ENCODE assay signal across 16 cellular contexts in genomic region chr18:77168666-77169358, GRCh38. TPM values are rescaled to one million over a fixed set of nuclear protein-coding genes. Genes with fewer than 3 reads are reported as not detected.
DNase-seq lines count a peak whose midpoint lies in the region; ATAC-seq and TF ChIP-seq lines count a peak whose summit lies in the region.
"Had no signal": no experiment of that assay in that cellular context is flagged by ENCODE, and none has a peak within 500 bp of the region (broad histone marks: within the 10 kb centered on the region; RNA-seq: fewer than 3 reads in every experiment).

No MANE protein-coding gene starts in this region.

- no peaks in the 10 kb centered on the region for H3K9me3 ChIP-seq in heart left ventricle
- H3K9me3 ChIP-seq in thyroid gland, result no peaks in the 10 kb centered on the region

- TF ChIP-seq POLR2A in heart left ventricle (IDR thresholded peaks at IDR 0.05) (no peak), thyroid gland (IDR thresholded peaks at IDR 0.05) (no peak)

- H3K27me3 ChIP-seq in heart left ventricle, result peaks cover 0 to 14% (median 0%) of the 10 kb centered on the region in 9 donors
- H3K27me3 ChIP-seq in thyroid gland, result no peaks in the 10 kb centered on the region

- no peak for TF ChIP-seq CTCF in heart left ventricle (IDR thresholded peaks at IDR 0.05)
- TF ChIP-seq CTCF in thyroid gland (IDR thresholded peaks at IDR 0.05), result no peak

- WGBS in heart left ventricle, 4 donors, result 77 to 91% (median 81%) methylated on average over 17 to 19 of the region's 19 CpGs
- WGBS in thyroid gland, 2 donors, result 45 to 74% methylated on average over 14 to 19 of the region's 19 CpGs

- peaks cover 0 to 5% (median 0%) of the 10 kb centered on the region in 12 donors for H3K4me1 ChIP-seq in heart left ventricle
- peaks cover 22 to 43% of the 10 kb centered on the region in 2 donors for H3K4me1 ChIP-seq in thyroid gland

- DNase-seq in Right ventricle myocardium superior, result no peak
- DNase-seq in heart left ventricle, result no peak
- DNase-seq in NCI-H446 treated with DMSO at 0.1 percent for 48 hours (lab: John Stamatoyannopoulos, UW), result peak; percentile 8
- peak; percentile 25 for DNase-seq in midbrain (lab: John Stamatoyannopoulos, UW)
- DNase-seq in thyroid gland, result peak; percentile 74 to 84
- no peak for DNase-seq in occipital lobe (lab: John Stamatoyannopoulos, UW)
- no peak for DNase-seq in NCI-H2029 treated with DMSO at 0.1 percent for 48 hours (lab: John Stamatoyannopoulos, UW)
- no peak for DNase-seq in RPMI8226
- DNase-seq: CD4-positive, CD25-positive, alpha-beta regulatory T cell; DMS79 treated with DMSO at 0.1 percent for 48 hours; GOT3; NCI-H1105 treated with DMSO at 0.1 percent for 48 hours; NCI-H2081; NCI-H82; OCI-M1 had no signal

- H3K27ac ChIP-seq in heart left ventricle (no peak overlapping the region), thyroid gland (no peak overlapping the region)

- H3K36me3 ChIP-seq in heart left ventricle (no peaks in the 10 kb centered on the region), thyroid gland (no peaks in the 10 kb centered on the region)

- ATAC-seq in Right ventricle myocardium superior (ENCODE audit: poor library complexity), result peak; percentile 22
- ATAC-seq in heart left ventricle, result no peak
- ATAC-seq: Right ventricle myocardium inferior had no signal

- no peak overlapping the region for H3K4me3 ChIP-seq in heart left ventricle
- H3K4me3 ChIP-seq in thyroid gland (replicated peaks in 1 of 3), result no peak overlapping the region

- intact Hi-C loops in Right ventricle myocardium superior (cut with DNase I), result no loop called here
- intact Hi-C loops in heart left ventricle (cut with DNase I), result no loop called here
- intact Hi-C loops in thyroid gland (cut with DNase I), result no loop called here

RNA-seq across cellular contexts. Expression of gene MBP, which starts 36.2 kb away (rescaled TPM):
- total RNA-seq in Right ventricle myocardium superior (29.9 TPM), heart left ventricle (10 to 100 TPM; 15.8 to 93.0 (median 38.8) TPM), thyroid gland (10 to 100 TPM; 44.0 to 68.0 (median 60.2) TPM), occipital lobe (5.8 TPM)
- 10 to 100 TPM in 1 of 2 donors, 1 to 10 TPM in 1; 7.7 to 11.3 TPM for polyA plus RNA-seq in heart left ventricle

Comparison
In these comparisons a context has a peak if more than half of its experiments do, and no peak if none do; other contexts are left out.
1. DNase-seq: peak in NCI-H446 treated with DMSO at 0.1 percent for 48 hours (single experiment), midbrain (single experiment) and thyroid gland (2 of 2); none in Right ventricle myocardium superior (single experiment), heart left ventricle (0 of 5), occipital lobe (single experiment), NCI-H2029 treated with DMSO at 0.1 percent for 48 hours (single experiment) and RPMI8226 (single experiment).